10 cellular contexts compared by ENCODE assay signal in the genomic region with DNA sequence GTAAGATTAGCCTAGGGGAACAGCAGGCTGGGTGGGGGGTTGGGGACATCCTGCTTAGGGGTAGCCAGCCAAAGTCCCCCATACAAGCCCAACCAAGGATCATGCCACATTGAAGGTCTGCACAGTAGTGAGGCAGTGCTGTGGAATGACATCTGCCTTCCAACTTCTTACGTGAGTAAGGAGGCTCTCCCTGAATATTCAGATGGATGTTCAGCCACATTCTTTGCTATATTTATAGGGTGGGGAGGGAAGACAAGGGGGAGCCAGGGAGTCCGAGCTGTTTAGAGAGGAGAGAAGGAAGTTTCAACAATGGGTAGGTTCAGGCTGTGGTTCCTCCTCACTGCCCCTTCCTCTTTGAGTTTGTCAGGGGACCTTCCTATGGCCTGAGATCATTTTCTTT. TPM values are rescaled to one million over a fixed set of nuclear protein-coding genes. Genes with fewer than 3 reads are reported as not detected.
DNase-seq lines count a peak whose midpoint lies in the region; ATAC-seq, FAIRE-seq and TF ChIP-seq lines count a peak whose summit lies in the region.
"Had no signal": no experiment of that assay in that cellular context is flagged by ENCODE, and none has a peak within 500 bp of the region (broad histone marks: within the 10 kb centered on the region; RNA-seq: fewer than 3 reads in every experiment).

No MANE protein-coding gene starts in this region.

- H3F3A ChIP-seq in PC-9 (ENCODE audit: insufficient read depth, low read depth): no peaks in the 10 kb centered on the region

- ATAC-seq in GM21619 (IDR thresholded peaks at IDR 0.05; ENCODE audit: unreplicated experiment) (no peak), GM19452 (IDR thresholded peaks at IDR 0.05; ENCODE audit: unreplicated experiment) (no peak)

- H3K4me1 ChIP-seq in OCI-LY3 (ENCODE audit: low read length) (peaks cover 50% of the 10 kb centered on the region), endothelial cell of umbilical vein (ENCODE audit: control insufficient read depth, extremely low read depth, insufficient read depth, low read length) (peaks cover 58% of the 10 kb centered on the region), PC-9 (replicated peaks; ENCODE audit: insufficient read depth) (no peaks in the 10 kb centered on the region)

- POLR2A ChIA-PET in endothelial cell of umbilical vein (lab: Charles Lee): interaction anchor here (1.2 kb wide), 1 partner anchor 9 kb away, joined by 4 read pairs; no protein-coding TSS in a partner anchor
- POLR2A ChIA-PET in PC-9 (lab: Charles Lee; ENCODE audit: unreplicated experiment): no interaction called here

- in situ Hi-C loops in ACHN (cut with HindIII; ENCODE audit: low pct_ligation_motif_present, low pct_unique_long_range_greater_than_20kb, low sequenced_read_pairs): no loop called here

- intact Hi-C loops in endothelial cell of umbilical vein (cut with micrococcal nuclease): no loop called here
- intact Hi-C loops in PC-9 (cut with micrococcal nuclease; ENCODE audit: unreplicated experiment): no loop called here

- H3K27ac ChIP-seq in OCI-LY3 (ENCODE audit: low read length) (peak overlapping the region; percentile 99), endothelial cell of umbilical vein (ENCODE audit: insufficient read depth, low read depth, low read length) (peak overlapping the region; percentile 84), PC-9 (no peak overlapping the region)

- BruUV-seq in endothelial cell of umbilical vein (replicated peaks; lab: Mats Ljungman, UMichigan) (no TSS peak), PC-9 (replicated peaks; lab: Mats Ljungman, UMichigan) (no TSS peak)

- H3K4me3 ChIP-seq in OCI-LY3 (ENCODE audit: low read length) (peak overlapping the region; percentile 66), endothelial cell of umbilical vein (replicated peaks in 1 of 3; ENCODE audit: insufficient read depth in 1 of 3, low read depth in 1 of 3, low read length in 3 of 3) (no peak overlapping the region), PC-9 (no peak overlapping the region)

- H3K27me3 ChIP-seq in OCI-LY3 (ENCODE audit: low read depth, low read length): no peaks in the 10 kb centered on the region
- H3K27me3 ChIP-seq in endothelial cell of umbilical vein (ENCODE audit: control insufficient read depth in 2 of 2, insufficient read depth in 2 of 2, low read length in 2 of 2): no peaks in the 10 kb centered on the region
- H3K27me3 ChIP-seq in PC-9 (ENCODE audit: insufficient read depth, low read depth): no peaks in the 10 kb centered on the region

- H3K36me3 ChIP-seq in OCI-LY3 (replicated peaks; ENCODE audit: low read depth, low read length): peaks cover 9% of the 10 kb centered on the region
- peaks cover 0 to 8% of the 10 kb centered on the region in 2 experiments for H3K36me3 ChIP-seq in endothelial cell of umbilical vein (ENCODE audit: control insufficient read depth in 2 of 2, extremely low read depth in 1 of 2, insufficient read depth in 2 of 2, low read length in 2 of 2)
- no peaks in the 10 kb centered on the region for H3K36me3 ChIP-seq in PC-9 (ENCODE audit: low read depth)

- FAIRE-seq in endothelial cell of umbilical vein (lab: Jason Lieb, UNC): no peak
- FAIRE-seq: colon had no signal

- dilution Hi-C loops in endothelial cell of umbilical vein (cut with MboI; ENCODE audit: extremely low pct_ligation_motif_present, low sequenced_read_pairs): no loop called here

- TF ChIP-seq CTCF in OCI-LY3 (IDR thresholded peaks at IDR 0.05; ENCODE audit: low read depth, low read length): no peak
- TF ChIP-seq CTCF in endothelial cell of umbilical vein (IDR thresholded peaks at IDR 0.05; ENCODE audit: extremely low read depth in 1 of 2, insufficient read depth in 1 of 2, low read depth in 1 of 2, low read length in 2 of 2): no peak
- no peak for TF ChIP-seq CTCF in PC-9 (conservative IDR thresholded peaks at IDR 0.05)

- peak; percentile 20 for DNase-seq in GF-D8 (lab: John Stamatoyannopoulos, UW)
- DNase-seq in endothelial cell of umbilical vein (ENCODE audit: low read depth, low spot score): no peak
- DNase-seq in pons (ENCODE audit: low spot score): peak; percentile 34
- no peak for DNase-seq in ACHN
- no peak for DNase-seq in PC-9
- DNase-seq: NCI-H345 had no signal

- no peaks in the 10 kb centered on the region for H3K9me2 ChIP-seq in PC-9 (ENCODE audit: insufficient read depth)

- H3K79me2 ChIP-seq in OCI-LY3 (ENCODE audit: low read length) (peaks cover 83% of the 10 kb centered on the region), endothelial cell of umbilical vein (ENCODE audit: control insufficient read depth, insufficient read depth, low read length) (peaks cover 95% of the 10 kb centered on the region), PC-9 (ENCODE audit: low read depth) (peaks cover 49% of the 10 kb centered on the region)

- no peaks in the 10 kb centered on the region for H3K9me3 ChIP-seq in OCI-LY3 (ENCODE audit: insufficient read depth, low read length)
- no peaks in the 10 kb centered on the region for H3K9me3 ChIP-seq in endothelial cell of umbilical vein (replicated peaks; ENCODE audit: control insufficient read depth, insufficient read depth, low read length)
- no peaks in the 10 kb centered on the region for H3K9me3 ChIP-seq in PC-9 (ENCODE audit: insufficient read depth, low read depth)

- H3K9me1 ChIP-seq in endothelial cell of umbilical vein (replicated peaks; ENCODE audit: control insufficient read depth, extremely low read depth, insufficient read depth, low read length): no peaks in the 10 kb centered on the region

- H3K4me2 ChIP-seq in OCI-LY3 (ENCODE audit: low read length) (peak overlapping the region; percentile 96), endothelial cell of umbilical vein (ENCODE audit: insufficient read depth, low read length) (peak overlapping the region; percentile 65), PC-9 (no peak overlapping the region)

- H2AFZ ChIP-seq in OCI-LY3 (ENCODE audit: low read depth, low read length): no peak overlapping the region
- no peak overlapping the region for H2AFZ ChIP-seq in endothelial cell of umbilical vein (ENCODE audit: low read depth, low read length)
- no peak overlapping the region for H2AFZ ChIP-seq in PC-9

- CTCF ChIA-PET in endothelial cell of umbilical vein (lab: Charles Lee): interaction anchor here (1.5 to 1.8 kb wide), 3 partner anchors 18 to 96 kb away, joined by 3 to 6 read pairs (median 5); a partner anchor contains a TSS
- CTCF ChIA-PET in PC-9 (lab: Charles Lee): no interaction called here

- no peak for TF ChIP-seq POLR2A in endothelial cell of umbilical vein (IDR thresholded peaks at IDR 0.05; ENCODE audit: low read depth, low read length)

- H3K9ac ChIP-seq in OCI-LY3 (ENCODE audit: low read length) (peak overlapping the region; percentile 71), endothelial cell of umbilical vein (replicated peaks; ENCODE audit: extremely low read depth, insufficient read depth, low read length) (peak overlapping the region; percentile 46)

- peaks cover 3% of the 10 kb centered on the region; the same call in 1 of the 2 replicates for H4K20me1 ChIP-seq in OCI-LY3 (ENCODE audit: insufficient read depth, low read length)
- no peaks in the 10 kb centered on the region for H4K20me1 ChIP-seq in endothelial cell of umbilical vein (replicated peaks; ENCODE audit: control insufficient read depth, extremely low read depth, insufficient read depth, low read length)
- no peaks in the 10 kb centered on the region for H4K20me1 ChIP-seq in PC-9 (ENCODE audit: insufficient read depth)

TF ChIP-seq in endothelial cell of umbilical vein, 7 proteins besides CTCF, POLR2A, EP300 and RAD21:
- TF ChIP-seq, protein P1, sequence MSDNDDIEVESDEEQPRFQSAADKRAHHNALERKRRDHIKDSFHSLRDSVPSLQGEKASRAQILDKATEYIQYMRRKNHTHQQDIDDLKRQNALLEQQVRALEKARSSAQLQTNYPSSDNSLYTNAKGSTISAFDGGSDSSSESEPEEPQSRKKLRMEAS (IDR thresholded peaks at IDR 0.05; ENCODE audit: insufficient read depth, insufficient read length): no peak
- no peak for TF ChIP-seq FOS (IDR thresholded peaks at IDR 0.05; ENCODE audit: borderline replicate concordance, insufficient read depth, low read length)
- no peak for TF ChIP-seq JUN (IDR thresholded peaks at IDR 0.05; ENCODE audit: borderline replicate concordance, insufficient read depth, insufficient read length, low read depth)
- TF ChIP-seq EZH2 (IDR thresholded peaks at IDR 0.05; ENCODE audit: borderline replicate concordance, low read depth, low read length, severe bottlenecking): no peak
- no peak for TF ChIP-seq MYC (IDR thresholded peaks at IDR 0.05; ENCODE audit: low read depth, low read length)
- no peak for TF ChIP-seq GATA2 (IDR thresholded peaks at IDR 0.05; ENCODE audit: insufficient read depth, insufficient read length, low read depth, low read length)
- TF ChIP-seq POLR2AphosphoS5 (IDR thresholded peaks at IDR 0.05; ENCODE audit: insufficient read depth, low read depth, low read length): peak; percentile 25

RNA-seq across cellular contexts. Expression of a gene that starts 29.7 kb away (rescaled TPM):
- total RNA-seq in endothelial cell of umbilical vein (635 and 658 TPM in 2 replicates), PC-9 (2021) (177 and 235 TPM in 2 replicates)
- 511 and 528 TPM in 2 replicates for polyA plus RNA-seq in endothelial cell of umbilical vein
- polyA plus RNA-seq in endothelial cell of umbilical vein (2011; cell fraction: cytosol; rRNA removed): 475 and 549 TPM in 2 replicates
- polyA plus RNA-seq in endothelial cell of umbilical vein (2011; cell fraction: nucleus; rRNA removed): 738 and 769 TPM in 2 replicates
- polyA plus RNA-seq in endothelial cell of umbilical vein (2012): 862 and 934 TPM in 2 replicates
- polyA minus RNA-seq in endothelial cell of umbilical vein: 709 and 797 TPM in 2 replicates
- 123 TPM for polyA minus RNA-seq in endothelial cell of umbilical vein (2011; cell fraction: cytosol; rRNA and poly(A)+ RNA removed)
- 296 and 346 TPM in 2 replicates for polyA minus RNA-seq in endothelial cell of umbilical vein (2011; cell fraction: nucleus; rRNA and poly(A)+ RNA removed)

Comparison
In these comparisons a context has a peak if more than half of its experiments do, and no peak if none do; other contexts are left out.
1. DNase-seq: peak in GF-D8 (single experiment) and pons (single experiment); none in endothelial cell of umbilical vein (single experiment), ACHN (single experiment) and PC-9 (0 of 2).